1 cellular context compared by ENCODE assay signal in the genomic region with DNA sequence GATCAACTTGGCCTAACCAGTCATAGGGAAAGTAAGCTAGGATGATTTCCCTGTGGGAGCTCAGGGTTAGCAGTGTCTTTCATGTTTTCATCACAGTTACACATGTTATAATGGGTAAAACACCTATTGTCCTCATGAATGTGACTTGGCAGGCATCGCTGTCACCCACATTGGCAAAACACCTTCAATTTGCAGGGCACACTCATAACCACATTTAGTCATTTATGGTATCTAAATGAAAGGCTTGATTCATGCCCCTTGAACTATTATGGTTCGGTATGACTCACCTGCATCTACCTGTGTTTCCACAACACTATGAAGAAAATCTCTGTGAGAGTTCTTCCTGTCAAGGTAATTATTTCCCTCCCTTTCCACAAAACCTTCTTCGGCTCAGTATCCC.
TF ChIP-seq lines count a peak whose summit lies in the region.

No MANE protein-coding gene starts in this region.

TF ChIP-seq in HCT116, 20 proteins besides CTCF, POLR2A, EP300 and RAD21 (continued from another document):
- TF ChIP-seq ZFX (IDR thresholded peaks at IDR 0.05) (no peak), YY1 (IDR thresholded peaks at IDR 0.05; ENCODE audit: extremely low read depth, insufficient replicate concordance, low read depth, low read length) (no peak), SRF (IDR thresholded peaks at IDR 0.05; ENCODE audit: low read depth) (peak; percentile 90), ELF1 (IDR thresholded peaks at IDR 0.05; ENCODE audit: borderline replicate concordance, low read depth) (peak; percentile 4; the same call in 1 of the 2 replicates)
- TF ChIP-seq, protein P1, sequence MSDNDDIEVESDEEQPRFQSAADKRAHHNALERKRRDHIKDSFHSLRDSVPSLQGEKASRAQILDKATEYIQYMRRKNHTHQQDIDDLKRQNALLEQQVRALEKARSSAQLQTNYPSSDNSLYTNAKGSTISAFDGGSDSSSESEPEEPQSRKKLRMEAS (IDR thresholded peaks at IDR 0.05), result peak; percentile 86
